31 cellular contexts compared by ENCODE assay signal in the genomic region with DNA sequence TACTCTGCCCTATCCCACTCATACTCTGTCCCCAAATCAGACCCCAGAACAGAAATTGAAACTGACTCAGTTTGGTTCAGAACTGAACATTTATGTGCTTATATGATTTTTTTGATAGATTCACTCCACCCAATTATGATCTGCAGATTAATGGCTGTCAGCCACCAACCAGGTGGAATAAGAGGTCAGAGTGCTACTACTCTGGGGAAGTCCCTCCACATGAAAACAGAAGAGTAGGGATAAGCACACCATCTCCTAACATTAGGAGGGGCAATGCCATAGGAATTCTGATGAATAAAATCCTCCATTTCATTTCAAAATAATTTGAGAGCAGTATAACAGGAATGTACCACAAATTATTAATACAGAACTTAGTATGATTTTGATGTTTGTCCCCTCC. TPM values are rescaled to one million over a fixed set of nuclear protein-coding genes. Genes with fewer than 3 reads are reported as not detected.
DNase-seq lines count a peak whose midpoint lies in the region; ATAC-seq, FAIRE-seq and TF ChIP-seq lines count a peak whose summit lies in the region.
"Had no signal": no experiment of that assay in that cellular context is flagged by ENCODE, and none has a peak within 500 bp of the region (broad histone marks: within the 10 kb centered on the region; RNA-seq: fewer than 3 reads in every experiment).

No MANE protein-coding gene starts in this region.

- H3K79me2 ChIP-seq in HepG2 (ENCODE audit: insufficient read depth, low read length) = no peaks in the 10 kb centered on the region

- peak; percentile 56 to 75 (median 60) for ATAC-seq in right lobe of liver
- ATAC-seq in HepG2 = no peak
- ATAC-seq in left lobe of liver = peak; percentile 78
- ATAC-seq: A549; CD8-positive, alpha-beta T cell had no signal

- H2AFZ ChIP-seq in HepG2 (ENCODE audit: low read length) = no peak overlapping the region

- H3K27me3 ChIP-seq in right lobe of liver = no peaks in the 10 kb centered on the region
- no peaks in the 10 kb centered on the region for H3K27me3 ChIP-seq in HepG2 (ENCODE audit: control insufficient read depth in 1 of 2, insufficient read depth in 2 of 2, low read length in 2 of 2)
- H3K27me3 ChIP-seq: BE2C; BLaER1; BLaER1 treated with 17β-estradiol and CSF1 and Interleukin-3, amounts not matched to agents 10 nM and 100 nM had no signal

- no peak overlapping the region for H3K4me3 ChIP-seq in right lobe of liver
- no peak overlapping the region for H3K4me3 ChIP-seq in HepG2 (replicated peaks in 1 of 3; ENCODE audit: insufficient read depth in 1 of 3, low read depth in 2 of 3, low read length in 3 of 3)
- H3K4me3 ChIP-seq: A549; BLaER1; BLaER1 treated with 17β-estradiol and CSF1 and Interleukin-3, amounts not matched to agents 10 nM and 100 nM had no signal

- H3K9me3 ChIP-seq in right lobe of liver (no peaks in the 10 kb centered on the region), HepG2 (ENCODE audit: low read length) (no peaks in the 10 kb centered on the region)
- H3K9me3 ChIP-seq: A549, BE2C had no signal

- H3K27ac ChIP-seq in right lobe of liver = no peak overlapping the region
- H3K27ac ChIP-seq in HepG2 (ENCODE audit: extremely low read length, insufficient read depth, low read length) = no peak overlapping the region
- H3K27ac ChIP-seq: 22Rv1; A549; BLaER1; BLaER1 treated with 17β-estradiol and CSF1 and Interleukin-3, amounts not matched to agents 10 nM and 100 nM; C4-2B had no signal

- TF ChIP-seq POLR2A in right lobe of liver (IDR thresholded peaks at IDR 0.05) = no peak
- no peak for TF ChIP-seq POLR2A in HepG2 (IDR thresholded peaks at IDR 0.05; ENCODE audit: insufficient read depth in 1 of 2, low read depth in 2 of 2, low read length in 2 of 2)

- TF ChIP-seq EP300 in HepG2 (IDR thresholded peaks at IDR 0.05; ENCODE audit: low read depth in 2 of 2, low read length in 2 of 2) = no peak
- TF ChIP-seq EP300 in HepG2 (CRISPR knock-in tag; IDR thresholded peaks at IDR 0.05; ENCODE audit: borderline replicate concordance) = no peak

- intact Hi-C loops in right lobe of liver (cut with DNase I) (no loop called here), HepG2 (cut with micrococcal nuclease; ENCODE audit: unreplicated experiment) (no loop called here)

- DNase-seq in right lobe of liver (no peak), HepG2 (ENCODE audit: low spot score) (no peak), left lobe of liver (ENCODE audit: low spot score) (no peak), GM13977 (ENCODE audit: low spot score) (no peak)
- DNase-seq: 8988T; ACHN; AML-193; BE2C; C1 segment of cervical spinal cord; Caco-2; Calu3; CD4-positive, alpha-beta memory T cell; CD4-positive, alpha-beta T cell; CD4-positive, CD25-positive, alpha-beta regulatory T cell; CD8-positive, alpha-beta memory T cell; CD8-positive, alpha-beta T cell; COR-L47; DMS 273 treated with DMSO at 0.1 percent for 48 hours; DMS153; DMS53; DMS79; DMS79 treated with DMSO at 0.1 percent for 48 hours; DND-41; EL had no signal

- TF ChIP-seq RAD21 in HepG2 (CRISPR knock-in tag; IDR thresholded peaks at IDR 0.05) = no peak

- no peaks in the 10 kb centered on the region for H4K20me1 ChIP-seq in HepG2 (ENCODE audit: insufficient read depth, low read length)
- H4K20me1 ChIP-seq: BLaER1; BLaER1 treated with 17β-estradiol and CSF1 and Interleukin-3, amounts not matched to agents 10 nM and 100 nM had no signal

- H3K4me1 ChIP-seq in right lobe of liver (peaks cover 0 to 7% (median 0%) of the 10 kb centered on the region in 4 donors), HepG2 (ENCODE audit: insufficient read depth, low read length) (no peaks in the 10 kb centered on the region; the same call in 1 of the 2 replicates)
- H3K4me1 ChIP-seq: A549; BE2C; BLaER1; BLaER1 treated with 17β-estradiol and CSF1 and Interleukin-3, amounts not matched to agents 10 nM and 100 nM; Caco-2 had no signal

- no peak overlapping the region for H3K4me2 ChIP-seq in HepG2 (ENCODE audit: low read depth, low read length)
- H3K4me2 ChIP-seq: A549; BLaER1; BLaER1 treated with 17β-estradiol and CSF1 and Interleukin-3, amounts not matched to agents 10 nM and 100 nM had no signal

- TF ChIP-seq CTCF in right lobe of liver (IDR thresholded peaks at IDR 0.05) (no peak), HepG2 (CRISPR knock-in tag; IDR thresholded peaks at IDR 0.05) (no peak), GM13977 (IDR thresholded peaks at IDR 0.05; ENCODE audit: extremely low read depth, insufficient read depth, missing control alignments) (no peak)

- no TSS peak for BruUV-seq in HepG2 (replicated peaks; lab: Mats Ljungman, UMichigan)

- in situ Hi-C loops in HepG2 (cut with HindIII; ENCODE audit: extremely low pct_ligation_motif_present, low pct_unique_long_range_greater_than_20kb) = no loop called here
- in situ Hi-C loops in GM13977 (cut with MboI; ENCODE audit: low pct_unique_long_range_greater_than_20kb, low sequenced_read_pairs, unreplicated experiment) = no loop called here

- no peak overlapping the region for H3K9ac ChIP-seq in HepG2 (ENCODE audit: insufficient read depth, low read depth, low read length)
- H3K9ac ChIP-seq: BLaER1; BLaER1 treated with 17β-estradiol and CSF1 and Interleukin-3, amounts not matched to agents 10 nM and 100 nM had no signal

- H3K36me3 ChIP-seq in right lobe of liver = no peaks in the 10 kb centered on the region
- H3K36me3 ChIP-seq in HepG2 (replicated peaks in 1 of 2; ENCODE audit: control insufficient read depth in 1 of 2, insufficient read depth in 2 of 2, low read length in 2 of 2) = no peaks in the 10 kb centered on the region
- H3K36me3 ChIP-seq: BE2C; BLaER1; BLaER1 treated with 17β-estradiol and CSF1 and Interleukin-3, amounts not matched to agents 10 nM and 100 nM had no signal

- no peak for FAIRE-seq in HepG2 (lab: Jason Lieb, UNC)
- FAIRE-seq: A204.1, A549, D721Med had no signal

- POLR2A ChIA-PET in HepG2 (lab: Yijun Ruan, JAX) = interaction anchor here (0.5 kb wide), 1 partner anchor 60 kb away, joined by 3 read pairs; no protein-coding TSS in a partner anchor

- CTCF ChIA-PET in HepG2 (lab: Yijun Ruan, JAX; ENCODE audit: low intra/inter-chr PET ratio, low total read pairs) = no interaction called here

TF ChIP-seq in HepG2, 621 proteins besides CTCF, POLR2A, EP300 and RAD21:
- TF ChIP-seq, protein P1, sequence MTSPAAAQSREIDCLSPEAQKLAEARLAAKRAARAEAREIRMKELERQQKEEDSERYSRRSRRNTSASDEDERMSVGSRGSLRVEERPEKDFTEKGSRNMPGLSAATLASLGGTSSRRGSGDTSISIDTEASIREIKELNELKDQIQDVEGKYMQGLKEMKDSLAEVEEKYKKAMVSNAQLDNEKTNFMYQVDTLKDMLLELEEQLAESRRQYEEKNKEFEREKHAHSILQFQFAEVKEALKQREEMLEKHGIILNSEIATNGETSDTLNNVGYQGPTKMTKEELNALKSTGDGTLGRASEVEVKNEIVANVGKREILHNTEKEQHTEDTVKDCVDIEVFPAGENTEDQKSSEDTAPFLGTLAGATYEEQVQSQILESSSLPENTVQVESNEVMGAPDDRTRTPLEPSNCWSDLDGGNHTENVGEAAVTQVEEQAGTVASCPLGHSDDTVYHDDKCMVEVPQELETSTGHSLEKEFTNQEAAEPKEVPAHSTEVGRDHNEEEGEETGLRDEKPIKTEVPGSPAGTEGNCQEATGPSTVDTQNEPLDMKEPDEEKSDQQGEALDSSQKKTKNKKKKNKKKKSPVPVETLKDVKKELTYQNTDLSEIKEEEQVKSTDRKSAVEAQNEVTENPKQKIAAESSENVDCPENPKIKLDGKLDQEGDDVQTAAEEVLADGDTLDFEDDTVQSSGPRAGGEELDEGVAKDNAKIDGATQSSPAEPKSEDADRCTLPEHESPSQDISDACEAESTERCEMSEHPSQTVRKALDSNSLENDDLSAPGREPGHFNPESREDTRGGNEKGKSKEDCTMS (CRISPR knock-in tag; conservative IDR thresholded peaks at IDR 0.05) = no peak

RNA-seq across cellular contexts. Expression of gene UGP2, which starts 36.3 kb away (rescaled TPM):
- 100 to 1,000 TPM; 276 to 691 (median 425) TPM for total RNA-seq in right lobe of liver
- total RNA-seq in HepG2 (2016; rRNA removed; fragmentation: Illumina TruSeq; extraction: Trizol) = 134 and 210 TPM in 2 replicates
- 83.7 and 93.6 TPM in 2 replicates for total RNA-seq in HepG2 (2016; cell fraction: cytosol; rRNA removed; fragmentation: Illumina TruSeq; extraction: Trizol; ENCODE audit: low read depth)
- 123 and 218 TPM in 2 replicates for total RNA-seq in HepG2 (2016; cell fraction: insoluble cytoplasmic fraction; rRNA removed; fragmentation: Illumina TruSeq; extraction: Trizol)
- 85.1 and 86.4 TPM in 2 replicates for total RNA-seq in HepG2 (2016; cell fraction: membrane; rRNA removed; fragmentation: Illumina TruSeq; extraction: Trizol)
- total RNA-seq in HepG2 (2016; cell fraction: nucleus; rRNA removed; fragmentation: Illumina TruSeq; extraction: Trizol) = 79.9 and 81.8 TPM in 2 replicates
- polyA plus RNA-seq in HepG2 (2011; rRNA removed) = 80.1 and 96.0 TPM in 2 replicates
- polyA plus RNA-seq in HepG2 (2011; cell fraction: cytosol; rRNA removed) = 34.2 and 64.5 TPM in 2 replicates
- polyA plus RNA-seq in HepG2 (2011; cell fraction: nucleus; rRNA removed) = 28.2 and 36.8 TPM in 2 replicates
- polyA plus RNA-seq in HepG2 (2012) = 164 and 194 TPM in 2 replicates
- polyA plus RNA-seq in HepG2 (2016; cell fraction: cytosol; fragmentation: Illumina TruSeq; extraction: Trizol; ENCODE audit: low read depth) = 27.9 and 31.2 TPM in 2 replicates
- 183 and 197 TPM in 2 replicates for polyA plus RNA-seq in HepG2 (2016; cell fraction: insoluble cytoplasmic fraction; fragmentation: Illumina TruSeq; extraction: Trizol; ENCODE audit: low read depth)
- polyA plus RNA-seq in HepG2 (2016; cell fraction: membrane; fragmentation: Illumina TruSeq; extraction: Trizol; ENCODE audit: low read depth) = 56.9 and 57.3 TPM in 2 replicates
- polyA plus RNA-seq in HepG2 (2016; cell fraction: nucleus; fragmentation: Illumina TruSeq; extraction: Trizol; ENCODE audit: insufficient read depth, low read depth) = 78.5 and 87.8 TPM in 2 replicates
- 11.5 and 14.4 TPM in 2 replicates for polyA minus RNA-seq in HepG2 (2011; rRNA and poly(A)+ RNA removed; ENCODE audit: low replicate concordance)
- polyA minus RNA-seq in HepG2 (2011; cell fraction: cytosol; rRNA and poly(A)+ RNA removed) = 103 and 130 TPM in 2 replicates
- polyA minus RNA-seq in HepG2 (2011; cell fraction: nucleus; rRNA and poly(A)+ RNA removed) = 119 and 170 TPM in 2 replicates
- total RNA-seq in left lobe of liver = 303 TPM
